In the genomic region with DNA sequence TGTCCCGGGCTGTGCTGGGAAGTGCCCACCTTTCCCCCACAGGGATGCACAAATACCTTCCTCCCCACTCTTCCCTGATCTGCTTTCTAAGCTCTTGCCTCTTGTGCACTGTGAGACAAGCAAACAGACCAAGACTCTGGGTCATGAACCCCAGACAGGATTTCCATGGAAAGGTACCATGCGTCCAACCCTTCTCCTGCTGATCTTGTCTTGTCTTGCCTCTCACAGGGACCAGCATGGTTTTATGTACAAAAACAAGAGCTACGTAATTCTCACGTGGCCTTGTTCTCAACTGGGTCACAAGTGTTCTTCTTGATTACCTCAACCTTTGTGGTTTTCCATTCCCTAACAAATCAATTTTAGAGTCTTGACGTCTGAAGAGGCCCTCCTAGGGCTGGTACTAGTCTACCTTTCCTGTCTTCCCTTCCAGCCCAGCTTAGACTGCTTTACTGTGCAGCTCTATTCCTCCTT, we compare ENCODE assay signal across 11 cellular contexts.
A peak's percentile ranks its signal among the peaks of the same experiment; 100 is the strongest.
DNase-seq lines count a peak whose midpoint lies in the region; ATAC-seq and TF ChIP-seq lines count a peak whose summit lies in the region.
"Had no signal": no experiment of that assay in that cellular context is flagged by ENCODE, and none has a peak within 500 bp of the region (broad histone marks: within the 10 kb centered on the region; RNA-seq: fewer than 3 reads in every experiment).

No MANE protein-coding gene starts in this region.

- intact Hi-C loops in left lung (cut with DNase I) = no loop called here

- peak overlapping the region in 1 of 2 donors; percentile 6 for H3K27ac ChIP-seq in left lung
- H3K27ac ChIP-seq: RWPE1 had no signal

- H3K27ac Mint-ChIP-seq in T-helper 17 cell = peak overlapping the region; percentile 99
- H3K27ac Mint-ChIP-seq: immature natural killer cell, nephron progenitor cell had no signal

- TF ChIP-seq CTCF in left lung (IDR thresholded peaks at IDR 0.05) = no peak

- H3K4me1 ChIP-seq in left lung = peaks cover 8 to 25% of the 10 kb centered on the region in 2 donors

- no peaks in the 10 kb centered on the region for H3K36me3 Mint-ChIP-seq in T-helper 17 cell (ENCODE audit: low read depth)
- H3K36me3 Mint-ChIP-seq: immature natural killer cell had no signal

- ATAC-seq in T-helper 17 cell (peak; percentile 93), left lung (peak; percentile 69), HG02588 (IDR thresholded peaks at IDR 0.05; ENCODE audit: unreplicated experiment) (no peak)

- DNase-seq in stimulated activated CD4-positive, alpha-beta T cell treated with anti-CD3 and anti-CD28 coated beads, TNF-alpha, amount 100 ng/mL, for 1 hour (ENCODE audit: low read depth in 3 of 3, low spot score in 1 of 3) = peak in 2 of 3 donors; percentile 0 to 13
- DNase-seq in stimulated activated CD4-positive, alpha-beta T cell treated with anti-CD3 and anti-CD28 coated beads, Interleukin-4, amount 100 ng/mL, for 1 hour = no peak
- DNase-seq in T-helper 17 cell (peak; percentile 16 to 46 (median 42)), left lung (no peak), hepatic stellate cell (ENCODE audit: low spot score) (no peak), dedifferentiated amniotic fluid mesenchymal stem cell (ENCODE audit: extremely low spot score) (no peak), NCI-H2227 treated with DMSO at 0.1 percent for 48 hours (lab: John Stamatoyannopoulos, UW) (no peak)
- DNase-seq: immature natural killer cell, nephron progenitor cell had no signal

- H3K4me3 ChIP-seq in left lung = no peak overlapping the region

- H3K4me1 Mint-ChIP-seq in T-helper 17 cell = peaks cover 46% of the 10 kb centered on the region
- H3K4me1 Mint-ChIP-seq: immature natural killer cell had no signal

- H3K4me3 Mint-ChIP-seq in T-helper 17 cell = peak overlapping the region; percentile 80
- H3K4me3 Mint-ChIP-seq: immature natural killer cell, nephron progenitor cell had no signal

- H3K9me3 ChIP-seq in T-helper 17 cell (ENCODE audit: control insufficient read depth, low read length, poor library complexity, severe bottlenecking) = no peaks in the 10 kb centered on the region
- no peaks in the 10 kb centered on the region for H3K9me3 ChIP-seq in left lung

- no peaks in the 10 kb centered on the region for H3K27me3 Mint-ChIP-seq in T-helper 17 cell

- H3K36me3 ChIP-seq in left lung = no peaks in the 10 kb centered on the region

- no peaks in the 10 kb centered on the region for H3K27me3 ChIP-seq in left lung

Comparison
In these comparisons a context has a peak if more than half of its experiments do, and no peak if none do; other contexts are left out.
1. DNase-seq: peak in stimulated activated CD4-positive, alpha-beta T cell treated with anti-CD3 and anti-CD28 coated beads, TNF-alpha, amount 100 ng/mL, for 1 hour (2 of 3) and T-helper 17 cell (3 of 3); none in stimulated activated CD4-positive, alpha-beta T cell treated with anti-CD3 and anti-CD28 coated beads, Interleukin-4, amount 100 ng/mL, for 1 hour (single experiment), left lung (0 of 2), hepatic stellate cell (single experiment), dedifferentiated amniotic fluid mesenchymal stem cell (single experiment) and NCI-H2227 treated with DMSO at 0.1 percent for 48 hours (single experiment).